In the genomic region with DNA sequence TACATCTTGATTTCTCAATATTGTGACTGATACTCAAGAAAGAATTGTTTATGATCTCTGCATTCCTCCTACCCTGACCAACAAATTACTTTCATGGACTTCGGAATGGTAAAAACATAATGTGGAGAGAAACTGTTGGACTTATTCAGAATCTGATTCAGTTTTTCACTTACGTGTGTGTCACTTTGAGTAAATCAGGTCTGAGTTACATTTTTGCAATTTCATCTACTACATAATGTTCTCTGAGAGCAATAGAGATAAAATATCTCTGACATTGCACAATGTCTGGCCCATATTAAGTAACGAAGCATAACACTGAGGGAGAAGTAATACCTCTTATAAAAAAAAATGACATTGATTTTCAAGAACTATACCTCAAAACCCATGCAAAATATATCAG, we compare ENCODE assay signal across 24 cellular contexts.
A peak's percentile ranks its signal among the peaks of the same experiment; 100 is the strongest.
DNase-seq lines count a peak whose midpoint lies in the region; ATAC-seq, FAIRE-seq and TF ChIP-seq lines count a peak whose summit lies in the region.
"Had no signal": no experiment of that assay in that cellular context is flagged by ENCODE, and none has a peak within 500 bp of the region (broad histone marks: within the 10 kb centered on the region; RNA-seq: fewer than 3 reads in every experiment).

No MANE protein-coding gene starts in this region.

- no peak overlapping the region for H3K4me2 ChIP-seq in astrocyte (ENCODE audit: low read length)

- H3K4me1 Mint-ChIP-seq in astrocyte (ENCODE audit: low read depth, unreplicated experiment): no peaks in the 10 kb centered on the region
- H3K4me1 Mint-ChIP-seq in activated CD4-positive, alpha-beta T cell treated with anti-CD3 and anti-CD28 coated beads, Interleukin-2, amount 10 ng/mL, durations not matched to agents 7 days and 5 days: no peaks in the 10 kb centered on the region
- H3K4me1 Mint-ChIP-seq: CD8-positive, alpha-beta memory T cell had no signal

- H3K27ac ChIP-seq in right cardiac atrium (ENCODE audit: low read length) (no peak overlapping the region), right atrium auricular region (no peak overlapping the region), astrocyte (ENCODE audit: low read depth, low read length) (no peak overlapping the region), foreskin keratinocyte (no peak overlapping the region)
- H3K27ac ChIP-seq: C4-2B, SK-N-MC had no signal

- H3K27me3 Mint-ChIP-seq in astrocyte (ENCODE audit: low read depth, unreplicated experiment): no peaks in the 10 kb centered on the region
- H3K27me3 Mint-ChIP-seq in activated CD4-positive, alpha-beta T cell treated with anti-CD3 and anti-CD28 coated beads, Interleukin-2, amount 10 ng/mL, durations not matched to agents 7 days and 5 days: no peaks in the 10 kb centered on the region
- H3K27me3 Mint-ChIP-seq: CD8-positive, alpha-beta memory T cell had no signal

- DNase-seq in right cardiac atrium: no peak
- no peak for DNase-seq in right atrium auricular region (ENCODE audit: low spot score)
- peak; percentile 1 for DNase-seq in astrocyte (ENCODE audit: low read depth)
- peak; percentile 27 for DNase-seq in fibroblast of the aortic adventitia (ENCODE audit: low read depth)
- DNase-seq in foreskin keratinocyte: no peak
- no peak for DNase-seq in activated CD4-positive, alpha-beta T cell treated with anti-CD3 and anti-CD28 coated beads, Interleukin-2, amount 10 ng/mL, durations not matched to agents 7 days and 5 days
- no peak for DNase-seq in kidney glomerular epithelial cell (lab: John Stamatoyannopoulos, UW)
- DNase-seq: CD8-positive, alpha-beta memory T cell; DMS53; GDM1; H7; KBM-7; MV-4-11; NCI-H2081; NCI-H446; NCI-H526 treated with DMSO at 0.1 percent for 48 hours; PC-3; RPMI8226; SHP77 treated with DMSO at 0.1 percent for 48 hours had no signal

- no peak overlapping the region for H2AFZ ChIP-seq in astrocyte (ENCODE audit: low read depth, low read length)

- H3K4me3 ChIP-seq in right cardiac atrium (ENCODE audit: low read length): no peak overlapping the region
- H3K4me3 ChIP-seq in right atrium auricular region: no peak overlapping the region
- H3K4me3 ChIP-seq in astrocyte (ENCODE audit: insufficient read depth, low read depth, low read length): no peak overlapping the region
- H3K4me3 ChIP-seq in fibroblast of the aortic adventitia (ENCODE audit: low read depth, low read length): no peak overlapping the region
- H3K4me3 ChIP-seq: SK-N-MC had no signal

- intact Hi-C loops in right cardiac atrium (cut with DNase I): no loop called here

- no peak overlapping the region for H3K27ac Mint-ChIP-seq in astrocyte (ENCODE audit: unreplicated experiment)
- no peak overlapping the region for H3K27ac Mint-ChIP-seq in activated CD4-positive, alpha-beta T cell treated with anti-CD3 and anti-CD28 coated beads, Interleukin-2, amount 10 ng/mL, durations not matched to agents 7 days and 5 days
- H3K27ac Mint-ChIP-seq: CD8-positive, alpha-beta memory T cell had no signal

- no peaks in the 10 kb centered on the region for H3K79me2 ChIP-seq in astrocyte (ENCODE audit: insufficient read depth, low read length)

- WGBS in right cardiac atrium: 47% methylated on average over 3 of the region's 3 CpGs

- H3K4me1 ChIP-seq in right cardiac atrium (ENCODE audit: control insufficient read depth, insufficient read depth, low read length): no peaks in the 10 kb centered on the region
- no peaks in the 10 kb centered on the region for H3K4me1 ChIP-seq in right atrium auricular region
- no peaks in the 10 kb centered on the region for H3K4me1 ChIP-seq in astrocyte (ENCODE audit: insufficient read depth, low read length)
- no peaks in the 10 kb centered on the region for H3K4me1 ChIP-seq in foreskin keratinocyte

- no peak overlapping the region for H3K4me3 Mint-ChIP-seq in astrocyte (ENCODE audit: unreplicated experiment)
- no peak overlapping the region for H3K4me3 Mint-ChIP-seq in activated CD4-positive, alpha-beta T cell treated with anti-CD3 and anti-CD28 coated beads, Interleukin-2, amount 10 ng/mL, durations not matched to agents 7 days and 5 days
- H3K4me3 Mint-ChIP-seq: CD8-positive, alpha-beta memory T cell had no signal

- no peaks in the 10 kb centered on the region for H3K27me3 ChIP-seq in right cardiac atrium (ENCODE audit: control insufficient read depth, insufficient read depth)
- H3K27me3 ChIP-seq in right atrium auricular region: no peaks in the 10 kb centered on the region
- no peaks in the 10 kb centered on the region for H3K27me3 ChIP-seq in astrocyte (ENCODE audit: insufficient read depth, low read length)
- H3K27me3 ChIP-seq in foreskin keratinocyte: no peaks in the 10 kb centered on the region

- peak; percentile 29 to 52 for ATAC-seq in right cardiac atrium
- ATAC-seq in foreskin keratinocyte: no peak
- no peak for ATAC-seq in GM19395 (IDR thresholded peaks at IDR 0.05; ENCODE audit: unreplicated experiment)
- ATAC-seq: PC-3 had no signal

- POLR2A ChIA-PET in activated CD4-positive, alpha-beta T cell treated with anti-CD3 and anti-CD28 coated beads, Interleukin-2, amount 10 ng/mL, durations not matched to agents 7 days and 5 days (lab: Charles Lee): no interaction called here

- no peaks in the 10 kb centered on the region for H3K36me3 Mint-ChIP-seq in astrocyte (ENCODE audit: low read depth, unreplicated experiment)
- H3K36me3 Mint-ChIP-seq in activated CD4-positive, alpha-beta T cell treated with anti-CD3 and anti-CD28 coated beads, Interleukin-2, amount 10 ng/mL, durations not matched to agents 7 days and 5 days (ENCODE audit: low read depth): no peaks in the 10 kb centered on the region
- H3K36me3 Mint-ChIP-seq: CD8-positive, alpha-beta memory T cell had no signal

- H3K36me3 ChIP-seq in right atrium auricular region (no peaks in the 10 kb centered on the region), astrocyte (ENCODE audit: insufficient read depth, low read length) (no peaks in the 10 kb centered on the region)

- FAIRE-seq in astrocyte (lab: Jason Lieb, UNC): no peak
- FAIRE-seq: A204.1, D721Med had no signal

- H4K20me1 ChIP-seq in astrocyte (ENCODE audit: insufficient read depth, low read length): no peaks in the 10 kb centered on the region

- CTCF ChIA-PET in activated CD4-positive, alpha-beta T cell treated with anti-CD3 and anti-CD28 coated beads, Interleukin-2, amount 10 ng/mL, durations not matched to agents 7 days and 5 days (lab: Charles Lee): no interaction called here

- H3K9me3 Mint-ChIP-seq in astrocyte (ENCODE audit: unreplicated experiment): peaks cover 7% of the 10 kb centered on the region
- H3K9me3 Mint-ChIP-seq in activated CD4-positive, alpha-beta T cell treated with anti-CD3 and anti-CD28 coated beads, Interleukin-2, amount 10 ng/mL, durations not matched to agents 7 days and 5 days: peaks cover 9% of the 10 kb centered on the region

- H3K9ac ChIP-seq in astrocyte (ENCODE audit: low read length): no peak overlapping the region

- no peaks in the 10 kb centered on the region for H3K9me3 ChIP-seq in right cardiac atrium (ENCODE audit: control insufficient read depth, low read length)
- no peaks in the 10 kb centered on the region for H3K9me3 ChIP-seq in right atrium auricular region
- H3K9me3 ChIP-seq in astrocyte (ENCODE audit: insufficient read depth, low read depth, low read length): no peaks in the 10 kb centered on the region

- TF ChIP-seq CTCF in right atrium auricular region (IDR thresholded peaks at IDR 0.05) (no peak), astrocyte (IDR thresholded peaks at IDR 0.05; ENCODE audit: insufficient read depth, low read depth, low read length) (no peak), fibroblast of the aortic adventitia (IDR thresholded peaks at IDR 0.05; ENCODE audit: insufficient read depth, low read length) (no peak), foreskin keratinocyte (conservative IDR thresholded peaks at IDR 0.05) (no peak)

Comparison
In these comparisons a context has a peak if more than half of its experiments do, and no peak if none do; other contexts are left out.
1. ATAC-seq: peak in right cardiac atrium (2 of 2); none in foreskin keratinocyte (single experiment) and GM19395 (single experiment).
2. DNase-seq: peak in astrocyte (single experiment) and fibroblast of the aortic adventitia (single experiment); none in right cardiac atrium (0 of 3), right atrium auricular region (single experiment), foreskin keratinocyte (0 of 2), activated CD4-positive, alpha-beta T cell treated with anti-CD3 and anti-CD28 coated beads, Interleukin-2, amount 10 ng/mL, durations not matched to agents 7 days and 5 days (single experiment) and kidney glomerular epithelial cell (single experiment).